9 cellular contexts compared by ENCODE assay signal in genomic region chr12:32482226-32482625, GRCh38.
A peak's percentile ranks its signal among the peaks of the same experiment; 100 is the strongest.
DNase-seq lines count a peak whose midpoint lies in the region; ATAC-seq and TF ChIP-seq lines count a peak whose summit lies in the region.
"Had no signal": no experiment of that assay in that cellular context is flagged by ENCODE, and none has a peak within 500 bp of the region (broad histone marks: within the 10 kb centered on the region; RNA-seq: fewer than 3 reads in every experiment).

No MANE protein-coding gene starts in this region.

- H3K4me1 ChIP-seq in OCI-LY1 (ENCODE audit: insufficient read depth, low read length, severe bottlenecking), result peaks cover 55% of the 10 kb centered on the region

- H3K9me3 Mint-ChIP-seq in naive B cell (no peaks in the 10 kb centered on the region), progenitor cell of endocrine pancreas (ENCODE audit: low read depth) (no peaks in the 10 kb centered on the region)
- H3K9me3 Mint-ChIP-seq in stimulated activated effector memory CD8-positive, alpha-beta T cell treated with anti-CD3 and anti-CD28 coated beads, Interleukin-12 subunit alpha, Interleukin-12 subunit beta, amount 100 ng/mL, for 72 hours, result no peaks in the 10 kb centered on the region

- peak overlapping the region; percentile 27; the same call in 1 of the 2 replicates for H3K9ac ChIP-seq in OCI-LY1 (ENCODE audit: low read length)

- TF ChIP-seq CTCF in OCI-LY1 (IDR thresholded peaks at IDR 0.05; ENCODE audit: low read length), result no peak
- no peak for TF ChIP-seq CTCF in progenitor cell of endocrine pancreas (IDR thresholded peaks at IDR 0.05; ENCODE audit: unreplicated experiment)

- peak overlapping the region; percentile 65 for H3K27ac ChIP-seq in OCI-LY1 (ENCODE audit: low read depth, low read length, poor library complexity, severe bottlenecking)

- no peaks in the 10 kb centered on the region for H3K27me3 Mint-ChIP-seq in naive B cell
- no peaks in the 10 kb centered on the region for H3K27me3 Mint-ChIP-seq in progenitor cell of endocrine pancreas

- ATAC-seq in GM18868 (IDR thresholded peaks at IDR 0.05; ENCODE audit: unreplicated experiment) (peak; percentile 70), HG03025 (IDR thresholded peaks at IDR 0.05; ENCODE audit: low FRiP score, unreplicated experiment) (peak; percentile 73), naive B cell (ENCODE audit: low read depth in 2 of 2) (peak; percentile 70 to 76)
- no peak for ATAC-seq in stimulated activated effector memory CD8-positive, alpha-beta T cell treated with anti-CD3 and anti-CD28 coated beads, Interleukin-12 subunit alpha, Interleukin-12 subunit beta, amount 100 ng/mL, for 72 hours

- no peaks in the 10 kb centered on the region for H3K79me2 ChIP-seq in OCI-LY1 (ENCODE audit: insufficient read depth, low read length)

- H3K27me3 ChIP-seq in OCI-LY1 (ENCODE audit: insufficient read depth, low read length), result no peaks in the 10 kb centered on the region

- no peak overlapping the region; the same call in 1 of the 2 replicates for H2AFZ ChIP-seq in OCI-LY1 (ENCODE audit: low read length)

- H3K4me1 Mint-ChIP-seq in naive B cell, result peaks cover 32 to 43% (median 43%) of the 10 kb centered on the region in 3 donors
- H3K4me1 Mint-ChIP-seq in stimulated activated effector memory CD8-positive, alpha-beta T cell treated with anti-CD3 and anti-CD28 coated beads, Interleukin-12 subunit alpha, Interleukin-12 subunit beta, amount 100 ng/mL, for 72 hours, result no peaks in the 10 kb centered on the region
- H3K4me1 Mint-ChIP-seq in progenitor cell of endocrine pancreas (ENCODE audit: low read depth), result peaks cover 11% of the 10 kb centered on the region

- peak overlapping the region; percentile 25 for H3K4me3 ChIP-seq in OCI-LY1 (ENCODE audit: low read depth, low read length, poor library complexity, severe bottlenecking)

- H3K9me3 ChIP-seq in OCI-LY1 (ENCODE audit: low read length), result no peaks in the 10 kb centered on the region

- H3K27ac Mint-ChIP-seq in naive B cell (peak overlapping the region in 3 of 6 donors; percentile 10 to 63 (median 16)), progenitor cell of endocrine pancreas (no peak overlapping the region)
- no peak overlapping the region for H3K27ac Mint-ChIP-seq in stimulated activated effector memory CD8-positive, alpha-beta T cell treated with anti-CD3 and anti-CD28 coated beads, Interleukin-12 subunit alpha, Interleukin-12 subunit beta, amount 100 ng/mL, for 72 hours

- DNase-seq in naive B cell, result no peak
- no peak for DNase-seq in stimulated activated effector memory CD8-positive, alpha-beta T cell treated with anti-CD3 and anti-CD28 coated beads, Interleukin-12 subunit alpha, Interleukin-12 subunit beta, amount 100 ng/mL, for 72 hours (ENCODE audit: low spot score in 2 of 2)
- DNase-seq in kidney tubule cell (ENCODE audit: low spot score), result no peak
- DNase-seq in GM19240 (ENCODE audit: insufficient read length, low spot score), result no peak
- DNase-seq in progenitor cell of endocrine pancreas (ENCODE audit: low spot score, unreplicated experiment), result no peak
- DNase-seq: activated CD4-positive, alpha-beta T cell treated with anti-CD3 and anti-CD28 coated beads for 4 hours had no signal

- no peaks in the 10 kb centered on the region for H3F3A ChIP-seq in OCI-LY1 (ENCODE audit: insufficient read depth, low read length)

- no peaks in the 10 kb centered on the region for H3K36me3 ChIP-seq in OCI-LY1 (ENCODE audit: insufficient read depth, low read length)

- H3K9me2 ChIP-seq in OCI-LY1 (ENCODE audit: low read depth, low read length), result no peaks in the 10 kb centered on the region

- no peaks in the 10 kb centered on the region for H4K20me1 ChIP-seq in OCI-LY1 (ENCODE audit: insufficient read depth, low read length)

- H3K4me3 Mint-ChIP-seq in naive B cell (peak overlapping the region in 7 of 8 donors; percentile 57 to 83 (median 63)), progenitor cell of endocrine pancreas (ENCODE audit: low read depth) (no peak overlapping the region)
- H3K4me3 Mint-ChIP-seq in stimulated activated effector memory CD8-positive, alpha-beta T cell treated with anti-CD3 and anti-CD28 coated beads, Interleukin-12 subunit alpha, Interleukin-12 subunit beta, amount 100 ng/mL, for 72 hours, result no peak overlapping the region

- no peaks in the 10 kb centered on the region for H3K36me3 Mint-ChIP-seq in naive B cell
- H3K36me3 Mint-ChIP-seq in stimulated activated effector memory CD8-positive, alpha-beta T cell treated with anti-CD3 and anti-CD28 coated beads, Interleukin-12 subunit alpha, Interleukin-12 subunit beta, amount 100 ng/mL, for 72 hours, result no peaks in the 10 kb centered on the region
- H3K36me3 Mint-ChIP-seq in progenitor cell of endocrine pancreas (ENCODE audit: insufficient read depth), result peaks cover 12% of the 10 kb centered on the region

- peak overlapping the region; percentile 64 for H3K4me2 ChIP-seq in OCI-LY1 (ENCODE audit: low read length)

Comparison
In these comparisons a context has a peak if more than half of its experiments do, and no peak if none do; other contexts are left out.
1. H3K4me3 Mint-ChIP-seq: peak in naive B cell (7 of 8); none in stimulated activated effector memory CD8-positive, alpha-beta T cell treated with anti-CD3 and anti-CD28 coated beads, Interleukin-12 subunit alpha, Interleukin-12 subunit beta, amount 100 ng/mL, for 72 hours (single experiment) and progenitor cell of endocrine pancreas (single experiment).